Comparison of ENCODE assay signal across 9 cellular contexts in the genomic region with DNA sequence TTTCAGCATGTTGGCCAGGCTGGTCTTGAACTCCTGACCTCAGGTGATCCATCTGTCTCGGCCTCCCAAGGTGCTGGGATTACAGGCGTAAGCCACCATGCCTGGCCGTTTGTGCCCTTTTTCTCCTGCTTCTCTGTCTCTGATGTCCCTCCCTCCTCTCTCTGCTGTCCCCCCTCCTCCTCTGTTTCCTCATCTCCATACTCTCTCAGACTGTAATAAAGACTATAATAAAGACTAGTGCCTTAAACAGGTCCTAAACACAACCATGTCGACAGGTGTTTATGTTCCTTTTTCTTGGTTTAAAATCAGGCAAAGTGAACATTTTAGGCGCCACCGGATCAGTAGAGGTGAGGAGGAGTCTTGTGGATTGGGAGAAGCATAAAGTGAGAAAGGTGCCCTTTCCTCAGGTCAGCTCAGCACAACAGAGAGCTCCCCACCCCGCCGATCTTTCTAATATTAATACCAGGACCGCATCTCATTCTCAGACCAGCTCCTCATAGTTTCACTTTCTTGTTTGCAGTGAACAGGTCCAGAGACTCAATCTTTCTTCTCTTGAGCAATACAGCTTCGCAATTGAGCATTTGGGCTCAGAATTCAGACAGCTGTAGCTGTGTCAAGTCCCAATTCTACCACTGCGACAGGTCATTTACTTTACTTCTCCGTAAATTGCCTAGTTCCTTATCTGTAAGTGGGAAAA. TPM values are rescaled to one million over a fixed set of nuclear protein-coding genes. Genes with fewer than 3 reads are reported as not detected.
DNase-seq lines count a peak whose midpoint lies in the region; ATAC-seq and TF ChIP-seq lines count a peak whose summit lies in the region.
"Had no signal": no experiment of that assay in that cellular context is flagged by ENCODE, and none has a peak within 500 bp of the region (broad histone marks: within the 10 kb centered on the region; RNA-seq: fewer than 3 reads in every experiment).

No MANE protein-coding gene starts in this region.

- H3K4me3 ChIP-seq in IMR-90 (ENCODE audit: insufficient read depth, low read depth, low read length) (peak overlapping the region; percentile 37; the same call in 1 of the 2 replicates), fibroblast of the aortic adventitia (ENCODE audit: low read depth, low read length) (peak overlapping the region; percentile 57), tibial nerve (peak overlapping the region in 1 of 4 donors; percentile 6), lower leg skin (ENCODE audit: low read depth, poor library complexity, severe bottlenecking) (no peak overlapping the region)

- H3K9me3 ChIP-seq in IMR-90 (ENCODE audit: control insufficient read depth, insufficient read depth, low read length) = no peaks in the 10 kb centered on the region
- no peaks in the 10 kb centered on the region for H3K9me3 ChIP-seq in tibial nerve

- no peak for TF ChIP-seq RAD21 in IMR-90 (IDR thresholded peaks at IDR 0.05; ENCODE audit: low read length)

- H4K91ac ChIP-seq in IMR-90 (ENCODE audit: insufficient read depth, low read depth, low read length) = no peak overlapping the region

- H4K8ac ChIP-seq in IMR-90 (ENCODE audit: low read depth in 2 of 2, low read length in 2 of 2) = no peak overlapping the region

- DNase-seq in GM13976 (ENCODE audit: low spot score) (peak; percentile 54), IMR-90 (no peak), fibroblast of the aortic adventitia (ENCODE audit: low read depth) (peak; percentile 34), tibial nerve (ENCODE audit: low spot score in 2 of 2) (no peak), lower leg skin (ENCODE audit: low spot score in 2 of 2) (no peak), NCI-H2227 treated with DMSO at 0.1 percent for 48 hours (lab: John Stamatoyannopoulos, UW) (no peak)
- no peak for DNase-seq in stimulated activated CD4-positive, alpha-beta T cell treated with anti-CD3 and anti-CD28 coated beads, Interleukin-12 subunit alpha, Interleukin-12 subunit beta, amount 100 ng/mL, for 4 hours
- DNase-seq: activated CD8-positive, alpha-beta memory T cell treated with anti-CD3 and anti-CD28 coated beads for 24 hours had no signal

- WGBS in IMR-90 (ENCODE audit: extremely low coverage in 2 of 2, insufficient read length in 1 of 2), 2 experiments = 80% methylated on average over 3 of the region's 12 CpGs; no CpG with 5 or more reads in 1 of the 2 experiments
- 76 to 86% methylated on average over 12 of the region's 12 CpGs for WGBS in tibial nerve, 2 donors
- 75 to 77% methylated on average over 11 to 12 of the region's 12 CpGs for WGBS in lower leg skin, 2 donors

- H2AFZ ChIP-seq in IMR-90 (replicated peaks; ENCODE audit: low read length, poor library complexity) = peak overlapping the region; percentile 55

- H3K36me3 ChIP-seq in IMR-90 (ENCODE audit: control insufficient read depth, insufficient read depth, low read length) = no peaks in the 10 kb centered on the region
- H3K36me3 ChIP-seq in tibial nerve = no peaks in the 10 kb centered on the region

- no peak overlapping the region for H3K9ac ChIP-seq in IMR-90 (ENCODE audit: low read depth, low read length)

- TF ChIP-seq POLR2A in IMR-90 (IDR thresholded peaks at IDR 0.05; ENCODE audit: low read depth, low read length) (no peak), tibial nerve (IDR thresholded peaks at IDR 0.05) (no peak), lower leg skin (IDR thresholded peaks at IDR 0.05) (no peak)

- in situ Hi-C loops in GM13976 (cut with MboI; ENCODE audit: low sequenced_read_pairs, unreplicated experiment) = no loop called here
- in situ Hi-C loops in IMR-90 (cut with MboI; ENCODE audit: low sequenced_read_pairs) = no loop called here

- H4K5ac ChIP-seq in IMR-90 (ENCODE audit: low read depth, low read length) = no peak overlapping the region

- H2BK15ac ChIP-seq in IMR-90 (ENCODE audit: low read depth, low read length) = no peak overlapping the region

- H2AK9ac ChIP-seq in IMR-90 (replicated peaks; ENCODE audit: low read depth, low read length, poor library complexity) = no peak overlapping the region

- no peaks in the 10 kb centered on the region for H3K9me1 ChIP-seq in IMR-90 (ENCODE audit: insufficient read depth, low read length)

- no peak overlapping the region for H2BK20ac ChIP-seq in IMR-90 (ENCODE audit: low read depth, low read length)

- no peak overlapping the region for H3K23ac ChIP-seq in IMR-90 (ENCODE audit: low read depth, low read length)

- CTCF ChIA-PET in IMR-90 (lab: Yijun Ruan, JAX) = interaction anchor here (1.1 kb wide), 1 partner anchor 29 kb away, joined by 3 read pairs; no protein-coding TSS in a partner anchor

- H3K4ac ChIP-seq in IMR-90 (ENCODE audit: low read depth, low read length) = no peak overlapping the region

- intact Hi-C loops in IMR-90 (cut with micrococcal nuclease) (no loop called here), lower leg skin (cut with DNase I; ENCODE audit: low total_unique reads) (no loop called here)

- no peaks in the 10 kb centered on the region for H3K79me1 ChIP-seq in IMR-90 (ENCODE audit: low read depth in 1 of 2, low read length in 2 of 2)

- no peak overlapping the region for H3K18ac ChIP-seq in IMR-90 (ENCODE audit: low read depth, low read length)

- no peak for TF ChIP-seq EP300 in tibial nerve (IDR thresholded peaks at IDR 0.05)

- H3K27ac ChIP-seq in IMR-90 (ENCODE audit: insufficient read depth, low read length) (no peak overlapping the region), tibial nerve (no peak overlapping the region)

- dilution Hi-C loops in IMR-90 (cut with HindIII; ENCODE audit: low sequenced_read_pairs, unreplicated experiment) = no loop called here

- no peak overlapping the region for H2BK120ac ChIP-seq in IMR-90 (ENCODE audit: low read depth, low read length)

- TF ChIP-seq CTCF in GM13976 (IDR thresholded peaks at IDR 0.05; ENCODE audit: borderline replicate concordance, control extremely low read depth, extremely low read depth, insufficient read depth, missing control alignments) (no peak), IMR-90 (conservative IDR thresholded peaks at IDR 0.05; ENCODE audit: low read depth, low read length) (no peak), fibroblast of the aortic adventitia (IDR thresholded peaks at IDR 0.05; ENCODE audit: insufficient read depth, low read length) (no peak), tibial nerve (IDR thresholded peaks at IDR 0.05) (no peak), lower leg skin (IDR thresholded peaks at IDR 0.05) (no peak)

- H3K14ac ChIP-seq in IMR-90 (replicated peaks; ENCODE audit: low read depth, low read length) = no peak overlapping the region

- H4K20me1 ChIP-seq in IMR-90 (ENCODE audit: insufficient read depth, low read length) = no peaks in the 10 kb centered on the region

- no peak overlapping the region for H2AK5ac ChIP-seq in IMR-90 (ENCODE audit: low read depth, low read length)

- H3K4me1 ChIP-seq in IMR-90 (ENCODE audit: control insufficient read depth, insufficient read depth, low read length) (no peaks in the 10 kb centered on the region), tibial nerve (no peaks in the 10 kb centered on the region)

- H3K27me3 ChIP-seq in IMR-90 (ENCODE audit: control insufficient read depth, insufficient read depth, low read length) (peaks cover 29% of the 10 kb centered on the region), tibial nerve (peaks cover 0 to 5% of the 10 kb centered on the region in 2 donors)

- POLR2A ChIA-PET in IMR-90 (lab: Charles Lee; ENCODE audit: unreplicated experiment) = no interaction called here

- no TSS peak for BruUV-seq in IMR-90 (replicated peaks; lab: Mats Ljungman, UMichigan)

- no peak overlapping the region for H2BK5ac ChIP-seq in IMR-90 (ENCODE audit: low read depth, low read length, poor library complexity, severe bottlenecking)

- peak overlapping the region; percentile 81 for H3K4me2 ChIP-seq in IMR-90 (ENCODE audit: low read depth, low read length)

- ATAC-seq in GM21529 (IDR thresholded peaks at IDR 0.05; ENCODE audit: unreplicated experiment) (peak; percentile 97), IMR-90 (ENCODE audit: low read depth) (peak; percentile 60)

- H3K56ac ChIP-seq in IMR-90 (ENCODE audit: extremely low read depth, insufficient read depth, low read length) = no peak overlapping the region

TF ChIP-seq in IMR-90, 13 proteins besides CTCF, POLR2A, EP300 and RAD21 (continues in another document):
- TF ChIP-seq MAZ (IDR thresholded peaks at IDR 0.05; ENCODE audit: borderline replicate concordance, low read depth, low read length) = no peak
- no peak for TF ChIP-seq BHLHE40 (IDR thresholded peaks at IDR 0.05; ENCODE audit: low read depth, low read length)
- TF ChIP-seq FOS (IDR thresholded peaks at IDR 0.05; ENCODE audit: low read depth, low read length) = no peak
- no peak for TF ChIP-seq MAFK (IDR thresholded peaks at IDR 0.05; ENCODE audit: low read depth, low read length)
- no peak for TF ChIP-seq RCOR1 (IDR thresholded peaks at IDR 0.05; ENCODE audit: insufficient replicate concordance, low read length)
- TF ChIP-seq, protein P1, sequence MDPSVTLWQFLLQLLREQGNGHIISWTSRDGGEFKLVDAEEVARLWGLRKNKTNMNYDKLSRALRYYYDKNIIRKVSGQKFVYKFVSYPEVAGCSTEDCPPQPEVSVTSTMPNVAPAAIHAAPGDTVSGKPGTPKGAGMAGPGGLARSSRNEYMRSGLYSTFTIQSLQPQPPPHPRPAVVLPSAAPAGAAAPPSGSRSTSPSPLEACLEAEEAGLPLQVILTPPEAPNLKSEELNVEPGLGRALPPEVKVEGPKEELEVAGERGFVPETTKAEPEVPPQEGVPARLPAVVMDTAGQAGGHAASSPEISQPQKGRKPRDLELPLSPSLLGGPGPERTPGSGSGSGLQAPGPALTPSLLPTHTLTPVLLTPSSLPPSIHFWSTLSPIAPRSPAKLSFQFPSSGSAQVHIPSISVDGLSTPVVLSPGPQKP (IDR thresholded peaks at IDR 0.05; ENCODE audit: borderline replicate concordance, low read depth, low read length) = no peak

RNA-seq across cellular contexts. Expression of a gene that starts 23.7 kb away (rescaled TPM):
- total RNA-seq in IMR-90 (2012; rRNA removed) (41.9 and 42.8 TPM in 2 replicates), fibroblast of the aortic adventitia (ENCODE audit: low replicate concordance) (6.5 and 34.5 TPM in 2 replicates), tibial nerve (10 to 100 TPM; 28.0 to 58.3 (median 33.6) TPM), lower leg skin (10 to 100 TPM; 16.9 to 28.9 (median 23.2) TPM)
- 41.5 and 52.7 TPM in 2 replicates for polyA plus RNA-seq in IMR-90 (2012; rRNA removed)
- 11.2 and 15.8 TPM in 2 replicates for polyA plus RNA-seq in IMR-90 (2012; cell fraction: cytosol; rRNA removed)
- 7.0 and 45.7 TPM in 2 replicates for polyA plus RNA-seq in IMR-90 (2012; cell fraction: nucleus; rRNA removed; ENCODE audit: low replicate concordance)

RNA-seq across cellular contexts. Expression of a gene that starts 24.4 kb away (rescaled TPM):
- total RNA-seq in IMR-90 (2012; rRNA removed) = 0.90 and 1.1 TPM in 2 replicates
- 1.5 and 2.0 TPM in 2 replicates for polyA plus RNA-seq in IMR-90 (2012; rRNA removed)
- polyA plus RNA-seq in IMR-90 (2012; cell fraction: cytosol; rRNA removed) = 0.51 and 0.62 TPM in 2 replicates
- polyA plus RNA-seq in IMR-90 (2012; cell fraction: nucleus; rRNA removed; ENCODE audit: low replicate concordance) = 0.67 and 6.4 TPM in 2 replicates
- total RNA-seq in fibroblast of the aortic adventitia (ENCODE audit: low replicate concordance) = 0.27 and 0.49 TPM in 2 replicates
- 1 to 10 TPM; 1.0 to 4.4 (median 1.4) TPM for total RNA-seq in tibial nerve
- total RNA-seq in lower leg skin = not detected

Comparison
In these comparisons a context has a peak if more than half of its experiments do, and no peak if none do; other contexts are left out.
1. DNase-seq: peak in GM13976 (single experiment) and fibroblast of the aortic adventitia (single experiment); none in IMR-90 (single experiment), stimulated activated CD4-positive, alpha-beta T cell treated with anti-CD3 and anti-CD28 coated beads, Interleukin-12 subunit alpha, Interleukin-12 subunit beta, amount 100 ng/mL, for 4 hours (single experiment), tibial nerve (0 of 2), lower leg skin (0 of 2) and NCI-H2227 treated with DMSO at 0.1 percent for 48 hours (single experiment).